14 cellular contexts compared by ENCODE assay signal in the genomic region with DNA sequence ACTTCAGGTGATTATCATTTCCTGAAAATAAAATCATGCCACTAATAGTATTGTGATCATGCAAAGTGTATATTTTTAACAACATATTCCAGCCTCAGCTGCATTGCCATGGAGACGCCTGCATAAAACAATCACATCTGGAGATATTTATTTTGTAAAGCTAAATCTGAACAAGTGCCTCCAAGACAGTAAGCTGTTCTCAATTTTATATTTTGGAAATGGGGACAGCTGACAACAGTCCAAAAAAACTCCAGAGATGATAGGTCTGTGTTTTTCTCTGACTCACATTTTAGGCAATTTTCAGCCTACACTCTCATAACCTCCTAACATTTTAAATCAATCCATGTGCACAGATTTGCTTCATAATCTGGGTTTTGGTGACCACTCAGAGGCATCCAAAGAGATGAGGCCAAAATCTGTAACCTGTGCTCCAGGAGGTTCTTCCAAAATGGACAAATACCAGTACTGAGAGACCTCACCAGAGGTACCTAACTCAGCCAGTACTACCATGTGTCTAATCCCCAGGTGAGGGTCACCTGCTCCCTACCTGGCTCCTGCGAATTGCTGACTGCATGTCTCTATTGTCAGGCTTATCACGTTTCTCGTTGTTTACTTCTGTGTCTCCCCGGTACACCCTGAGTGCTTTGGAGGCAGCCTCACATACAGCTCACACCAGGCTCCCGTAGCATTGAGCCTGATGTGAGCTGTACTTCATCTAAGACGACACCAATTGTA.
DNase-seq lines count a peak whose midpoint lies in the region; ATAC-seq and TF ChIP-seq lines count a peak whose summit lies in the region.
"Had no signal": no experiment of that assay in that cellular context is flagged by ENCODE, and none has a peak within 500 bp of the region (broad histone marks: within the 10 kb centered on the region; RNA-seq: fewer than 3 reads in every experiment).

No MANE protein-coding gene starts in this region.

- no peak for ATAC-seq in activated CD8-positive, alpha-beta memory T cell treated with anti-CD3 and anti-CD28 coated beads, Interleukin-2, amount 10 ng/mL, durations not matched to agents 7 days and 5 days
- ATAC-seq in esophagus mucosa = no peak
- ATAC-seq in HG03159 (IDR thresholded peaks at IDR 0.05; ENCODE audit: unreplicated experiment) = no peak

- no peak overlapping the region for H3K27ac Mint-ChIP-seq in activated CD8-positive, alpha-beta memory T cell treated with anti-CD3 and anti-CD28 coated beads, Interleukin-2, amount 10 ng/mL, durations not matched to agents 7 days and 5 days
- H3K27ac Mint-ChIP-seq: activated B cell treated with CpG ODN at 0.5 μM for 24 hours, naive B cell had no signal

- peaks cover 51% of the 10 kb centered on the region for H3K36me3 ChIP-seq in osteoblast (ENCODE audit: insufficient read depth, low read length)
- H3K36me3 ChIP-seq: adrenal gland had no signal

- H4K20me1 ChIP-seq in osteoblast (ENCODE audit: insufficient read depth, low read length) = peaks cover 4% of the 10 kb centered on the region

- H3K4me3 Mint-ChIP-seq in activated CD8-positive, alpha-beta memory T cell treated with anti-CD3 and anti-CD28 coated beads, Interleukin-2, amount 10 ng/mL, durations not matched to agents 7 days and 5 days = no peak overlapping the region
- H3K4me3 Mint-ChIP-seq: activated B cell treated with CpG ODN at 0.5 μM for 24 hours, naive B cell had no signal

- H3K27me3 Mint-ChIP-seq in activated CD8-positive, alpha-beta memory T cell treated with anti-CD3 and anti-CD28 coated beads, Interleukin-2, amount 10 ng/mL, durations not matched to agents 7 days and 5 days = peaks cover 6% of the 10 kb centered on the region
- H3K27me3 Mint-ChIP-seq: activated B cell treated with CpG ODN at 0.5 μM for 24 hours had no signal

- H3K9me3 Mint-ChIP-seq in activated CD8-positive, alpha-beta memory T cell treated with anti-CD3 and anti-CD28 coated beads, Interleukin-2, amount 10 ng/mL, durations not matched to agents 7 days and 5 days (ENCODE audit: low read depth) = no peaks in the 10 kb centered on the region
- H3K9me3 Mint-ChIP-seq: activated B cell treated with CpG ODN at 0.5 μM for 24 hours, naive B cell had no signal

- H3K4me2 ChIP-seq in osteoblast (ENCODE audit: insufficient read depth, low read length) = no peak overlapping the region

- no peaks in the 10 kb centered on the region for H3K9me3 ChIP-seq in osteoblast (ENCODE audit: low read depth, low read length)
- H3K9me3 ChIP-seq: adrenal gland had no signal

- H3K36me3 Mint-ChIP-seq in activated CD8-positive, alpha-beta memory T cell treated with anti-CD3 and anti-CD28 coated beads, Interleukin-2, amount 10 ng/mL, durations not matched to agents 7 days and 5 days = no peaks in the 10 kb centered on the region
- H3K36me3 Mint-ChIP-seq: naive B cell had no signal

- H3K79me2 ChIP-seq in osteoblast (ENCODE audit: insufficient read depth, low read length) = peaks cover 47% of the 10 kb centered on the region

- H3K4me1 ChIP-seq in osteoblast (ENCODE audit: insufficient read depth, low read length) = peaks cover 41% of the 10 kb centered on the region

- peak overlapping the region; percentile 62 for H3K27ac ChIP-seq in osteoblast (ENCODE audit: low read depth, low read length)

- H3K4me3 ChIP-seq in osteoblast (ENCODE audit: insufficient read depth, low read length) = no peak overlapping the region
- H3K4me3 ChIP-seq: adrenal gland had no signal

- peaks cover 2% of the 10 kb centered on the region for H3K4me1 Mint-ChIP-seq in activated CD8-positive, alpha-beta memory T cell treated with anti-CD3 and anti-CD28 coated beads, Interleukin-2, amount 10 ng/mL, durations not matched to agents 7 days and 5 days
- H3K4me1 Mint-ChIP-seq: activated B cell treated with CpG ODN at 0.5 μM for 24 hours, naive B cell had no signal

- CTCF ChIA-PET in activated CD8-positive, alpha-beta memory T cell treated with anti-CD3 and anti-CD28 coated beads, Interleukin-2, amount 10 ng/mL, durations not matched to agents 7 days and 5 days (lab: Charles Lee) = no interaction called here

- TF ChIP-seq CTCF in osteoblast (IDR thresholded peaks at IDR 0.05; ENCODE audit: extremely low read depth, low read depth, low read length) = no peak

- peak; percentile 15 for DNase-seq in activated CD8-positive, alpha-beta memory T cell treated with anti-CD3 and anti-CD28 coated beads, Interleukin-2, amount 10 ng/mL, durations not matched to agents 7 days and 5 days
- no peak for DNase-seq in activated CD8-positive, alpha-beta memory T cell treated with anti-CD3 and anti-CD28 coated beads, Interleukin-2, amount 50 U/mL, for 48 hours
- peak; percentile 96 for DNase-seq in fibroblast of gingiva (ENCODE audit: low read depth)
- peak; percentile 82 for DNase-seq in osteoblast (ENCODE audit: insufficient read length, low spot score, missing footprints)
- DNase-seq in NCI-H82 (lab: John Stamatoyannopoulos, UW) = no peak
- no peak for DNase-seq in SK-N-DZ (ENCODE audit: low spot score)
- DNase-seq: activated B cell treated with CpG ODN at 0.5 μM for 24 hours, activated T-cell treated with anti-CD3 and anti-CD28 coated beads for 4 hours, left cardiac atrium, naive B cell, NCI-H2171 treated with DMSO at 0.1 percent for 48 hours had no signal

- H3K27me3 ChIP-seq in osteoblast (ENCODE audit: insufficient read depth, low read length) = no peaks in the 10 kb centered on the region
- H3K27me3 ChIP-seq: adrenal gland had no signal

- H2AFZ ChIP-seq in osteoblast (ENCODE audit: low read length) = no peak overlapping the region

Comparison
In these comparisons a context has a peak if more than half of its experiments do, and no peak if none do; other contexts are left out.
1. DNase-seq: peak in activated CD8-positive, alpha-beta memory T cell treated with anti-CD3 and anti-CD28 coated beads, Interleukin-2, amount 10 ng/mL, durations not matched to agents 7 days and 5 days (single experiment), fibroblast of gingiva (single experiment) and osteoblast (single experiment); none in activated CD8-positive, alpha-beta memory T cell treated with anti-CD3 and anti-CD28 coated beads, Interleukin-2, amount 50 U/mL, for 48 hours (single experiment), NCI-H82 (single experiment) and SK-N-DZ (single experiment).